Comparison of ENCODE assay signal across 1 cellular context in genomic region chr16:81181013-81181720, GRCh38.
TF ChIP-seq lines count a peak whose summit lies in the region.

No MANE protein-coding gene starts in this region.

TF ChIP-seq in HepG2, 621 proteins besides CTCF, POLR2A, EP300 and RAD21 (continued from another document):
- TF ChIP-seq BCL3 (CRISPR knock-in tag; IDR thresholded peaks at IDR 0.05) (no peak), SMAD3 (CRISPR knock-in tag; IDR thresholded peaks at IDR 0.05) (peak; percentile 72), TARDBP (CRISPR knock-in tag; IDR thresholded peaks at IDR 0.05) (peak; percentile 40; the same call in 1 of the 2 replicates), ZNF644 (CRISPR knock-in tag; IDR thresholded peaks at IDR 0.05; ENCODE audit: low read depth) (peak; percentile 85), SIX1 (CRISPR knock-in tag; IDR thresholded peaks at IDR 0.05; ENCODE audit: borderline replicate concordance) (peak; percentile 97), ZFP36L1 (CRISPR knock-in tag; IDR thresholded peaks at IDR 0.05) (no peak), SOX13 (IDR thresholded peaks at IDR 0.05) (no peak), SOX13 (CRISPR knock-in tag; conservative IDR thresholded peaks at IDR 0.05 in 1 of 2, IDR thresholded peaks at IDR 0.05 in 1 of 2) (peak in 1 of 2 experiments; percentile 53; a peak in 2 of 4 replicates), ZNF430 (CRISPR knock-in tag; IDR thresholded peaks at IDR 0.05) (0 out of 2 replicates have a peak, but pooled peaks have one; percentile 42), ZNF678 (CRISPR knock-in tag; IDR thresholded peaks at IDR 0.05) (no peak), HNF1B (CRISPR knock-in tag; IDR thresholded peaks at IDR 0.05) (0 out of 2 replicates have a peak, but pooled peaks have one; percentile 14), TEAD3 (CRISPR knock-in tag; optimal IDR thresholded peaks at IDR 0.05; ENCODE audit: borderline replicate concordance) (peak; percentile 89), ZNF264 (CRISPR knock-in tag; IDR thresholded peaks at IDR 0.05) (peak; percentile 47; the same call in 1 of the 2 replicates), ZNF670 (CRISPR knock-in tag; IDR thresholded peaks at IDR 0.05; ENCODE audit: borderline replicate concordance) (0 out of 2 replicates have a peak, but pooled peaks have one; percentile 27), GATAD2A (CRISPR knock-in tag; IDR thresholded peaks at IDR 0.05) (peak; percentile 48), USF2 (IDR thresholded peaks at IDR 0.05; ENCODE audit: low read depth, low read length) (peak; percentile 39; the same call in 1 of the 2 replicates), USF2 (CRISPR knock-in tag; IDR thresholded peaks at IDR 0.05; ENCODE audit: borderline replicate concordance) (no peak), REST (IDR thresholded peaks at IDR 0.05; ENCODE audit: borderline replicate concordance in 1 of 2, low read depth in 1 of 2, low read length in 2 of 2) (no peak), ZNF746 (CRISPR knock-in tag; IDR thresholded peaks at IDR 0.05) (0 out of 2 replicates have a peak, but pooled peaks have one; percentile 49), ZNF556 (CRISPR knock-in tag; IDR thresholded peaks at IDR 0.05; ENCODE audit: borderline replicate concordance) (peak; percentile 25; the same call in 1 of the 2 replicates), PRDM10 (CRISPR knock-in tag; IDR thresholded peaks at IDR 0.05; ENCODE audit: low read depth) (peak; percentile 68; the same call in 1 of the 2 replicates), ZNF512 (CRISPR knock-in tag; IDR thresholded peaks at IDR 0.05) (no peak)
